8 cellular contexts compared by ENCODE assay signal in the genomic region with DNA sequence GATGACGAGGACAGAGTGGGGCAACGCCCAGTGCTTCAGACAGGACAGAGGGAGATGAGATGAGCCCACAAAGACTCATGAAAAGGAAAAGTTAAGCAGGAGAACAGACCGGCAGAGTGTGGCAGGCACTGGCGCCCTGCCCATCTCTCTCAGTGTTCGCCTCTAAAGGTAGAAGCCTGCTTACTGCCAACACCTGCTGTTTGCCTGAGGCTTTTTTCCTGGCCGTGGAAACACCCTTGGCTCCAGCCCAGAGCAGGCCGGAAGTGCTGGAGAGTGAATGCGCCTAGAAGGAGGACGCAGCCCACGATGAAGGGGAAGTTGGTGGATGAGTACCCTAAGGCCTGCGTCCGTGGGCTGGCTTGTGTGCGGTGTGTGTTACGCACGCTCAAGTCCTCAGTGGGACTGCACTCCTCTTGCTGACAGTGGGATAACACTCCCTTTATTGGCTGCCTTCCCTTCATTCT. TPM values are rescaled to one million over a fixed set of nuclear protein-coding genes. Genes with fewer than 3 reads are reported as not detected.
A peak's percentile ranks its signal among the peaks of the same experiment; 100 is the strongest.
DNase-seq lines count a peak whose midpoint lies in the region; ATAC-seq and TF ChIP-seq lines count a peak whose summit lies in the region.

No MANE protein-coding gene starts in this region.

- peaks cover 8% of the 10 kb centered on the region; the same call in 1 of the 2 replicates for H3K4me1 ChIP-seq in IMR-90 (ENCODE audit: control insufficient read depth, insufficient read depth, low read length)
- H3K4me1 ChIP-seq in duodenal mucosa (ENCODE audit: control insufficient read depth in 1 of 2, insufficient read depth in 2 of 2, low read length in 2 of 2): peaks cover 15 to 26% of the 10 kb centered on the region in 2 donors
- H3K4me1 ChIP-seq in rectal smooth muscle tissue (ENCODE audit: control insufficient read depth, insufficient read depth, low read length): no peaks in the 10 kb centered on the region

- BruUV-seq in IMR-90 (replicated peaks; lab: Mats Ljungman, UMichigan): no TSS peak

- H3K27ac ChIP-seq in IMR-90 (ENCODE audit: insufficient read depth, low read length) (no peak overlapping the region), duodenal mucosa (ENCODE audit: low read depth, low read length) (no peak overlapping the region), rectal smooth muscle tissue (ENCODE audit: low read depth, low read length) (no peak overlapping the region)

- H3K4me2 ChIP-seq in IMR-90 (ENCODE audit: low read depth, low read length): no peak overlapping the region

- H3K4me3 ChIP-seq in IMR-90 (ENCODE audit: insufficient read depth, low read depth, low read length): no peak overlapping the region
- H3K4me3 ChIP-seq in duodenal mucosa (ENCODE audit: low read depth in 1 of 2, low read length in 2 of 2): peak overlapping the region; percentile 42 to 43
- peak overlapping the region; percentile 9 for H3K4me3 ChIP-seq in rectal smooth muscle tissue (ENCODE audit: low read length)

- no peak overlapping the region for H4K91ac ChIP-seq in IMR-90 (ENCODE audit: insufficient read depth, low read depth, low read length)

- intact Hi-C loops in IMR-90 (cut with micrococcal nuclease): no loop called here

- H2AFZ ChIP-seq in IMR-90 (replicated peaks; ENCODE audit: low read length, poor library complexity): peak overlapping the region; percentile 32

- POLR2A ChIA-PET in IMR-90 (lab: Charles Lee; ENCODE audit: unreplicated experiment): no interaction called here

- no peak overlapping the region for H2BK120ac ChIP-seq in IMR-90 (ENCODE audit: low read depth, low read length)

- ATAC-seq in IMR-90 (ENCODE audit: low read depth): no peak
- ATAC-seq in HG02870 (IDR thresholded peaks at IDR 0.05; ENCODE audit: unreplicated experiment): no peak
- ATAC-seq in HG02759 (IDR thresholded peaks at IDR 0.05; ENCODE audit: unreplicated experiment): no peak
- ATAC-seq in HG02610 (IDR thresholded peaks at IDR 0.05; ENCODE audit: unreplicated experiment): no peak

- no peak overlapping the region for H4K8ac ChIP-seq in IMR-90 (ENCODE audit: low read depth in 2 of 2, low read length in 2 of 2)

- 53% methylated on average over 8 of the region's 15 CpGs; no CpG with 5 or more reads in 1 of the 2 experiments for WGBS in IMR-90 (ENCODE audit: extremely low coverage in 2 of 2, insufficient read length in 1 of 2), 2 experiments

- no peak overlapping the region for H2BK5ac ChIP-seq in IMR-90 (ENCODE audit: low read depth, low read length, poor library complexity, severe bottlenecking)

- no peak overlapping the region for H4K5ac ChIP-seq in IMR-90 (ENCODE audit: low read depth, low read length)

- CTCF ChIA-PET in IMR-90 (lab: Yijun Ruan, JAX): no interaction called here

- H3K9me3 ChIP-seq in IMR-90 (ENCODE audit: control insufficient read depth, insufficient read depth, low read length) (no peaks in the 10 kb centered on the region), duodenal mucosa (ENCODE audit: control insufficient read depth in 1 of 2, low read length in 2 of 2) (no peaks in the 10 kb centered on the region)

- peaks cover 53% of the 10 kb centered on the region for H3K27me3 ChIP-seq in IMR-90 (ENCODE audit: control insufficient read depth, insufficient read depth, low read length)
- no peaks in the 10 kb centered on the region for H3K27me3 ChIP-seq in duodenal mucosa (ENCODE audit: control insufficient read depth in 1 of 2, insufficient read depth in 2 of 2, low read length in 2 of 2)
- H3K27me3 ChIP-seq in rectal smooth muscle tissue (ENCODE audit: control insufficient read depth, insufficient read depth, low read length): no peaks in the 10 kb centered on the region

- no peak overlapping the region for H2AK5ac ChIP-seq in IMR-90 (ENCODE audit: low read depth, low read length)

- dilution Hi-C loops in IMR-90 (cut with HindIII; ENCODE audit: low sequenced_read_pairs, unreplicated experiment): no loop called here

- no peak for TF ChIP-seq RAD21 in IMR-90 (IDR thresholded peaks at IDR 0.05; ENCODE audit: low read length)

- H2AK9ac ChIP-seq in IMR-90 (replicated peaks; ENCODE audit: low read depth, low read length, poor library complexity): no peak overlapping the region

- no peak overlapping the region for H3K4ac ChIP-seq in IMR-90 (ENCODE audit: low read depth, low read length)

- no peak overlapping the region for H3K14ac ChIP-seq in IMR-90 (replicated peaks; ENCODE audit: low read depth, low read length)

- no peak overlapping the region for H2BK20ac ChIP-seq in IMR-90 (ENCODE audit: low read depth, low read length)

- DNase-seq in IMR-90 (no peak), NCI-H510A (lab: John Stamatoyannopoulos, UW) (peak; percentile 80), occipital lobe (lab: John Stamatoyannopoulos, UW) (no peak)

- H3K23ac ChIP-seq in IMR-90 (ENCODE audit: low read depth, low read length): no peak overlapping the region

- TF ChIP-seq CTCF in IMR-90 (conservative IDR thresholded peaks at IDR 0.05; ENCODE audit: low read depth, low read length): no peak

- no peak overlapping the region for H3K56ac ChIP-seq in IMR-90 (ENCODE audit: extremely low read depth, insufficient read depth, low read length)

- H4K20me1 ChIP-seq in IMR-90 (ENCODE audit: insufficient read depth, low read length): no peaks in the 10 kb centered on the region

- H3K9me1 ChIP-seq in IMR-90 (ENCODE audit: insufficient read depth, low read length): no peaks in the 10 kb centered on the region

- in situ Hi-C loops in IMR-90 (cut with MboI; ENCODE audit: low sequenced_read_pairs): no loop called here

- H3K79me1 ChIP-seq in IMR-90 (ENCODE audit: low read depth in 1 of 2, low read length in 2 of 2): no peaks in the 10 kb centered on the region

- H3K36me3 ChIP-seq in IMR-90 (ENCODE audit: control insufficient read depth, insufficient read depth, low read length) (no peaks in the 10 kb centered on the region), duodenal mucosa (ENCODE audit: control insufficient read depth in 1 of 2, insufficient read depth in 2 of 2, low read length in 2 of 2) (no peaks in the 10 kb centered on the region), rectal smooth muscle tissue (ENCODE audit: control insufficient read depth, insufficient read depth, low read length) (no peaks in the 10 kb centered on the region)

- TF ChIP-seq POLR2A in IMR-90 (IDR thresholded peaks at IDR 0.05; ENCODE audit: low read depth, low read length): no peak

- H3K9ac ChIP-seq in IMR-90 (ENCODE audit: low read depth, low read length) (no peak overlapping the region), duodenal mucosa (ENCODE audit: low read depth in 1 of 2, low read length in 2 of 2) (peak overlapping the region in 1 of 2 donors; percentile 63), rectal smooth muscle tissue (ENCODE audit: low read length) (no peak overlapping the region)

- H2BK15ac ChIP-seq in IMR-90 (ENCODE audit: low read depth, low read length): no peak overlapping the region

- H3K18ac ChIP-seq in IMR-90 (ENCODE audit: low read depth, low read length): no peak overlapping the region

TF ChIP-seq in IMR-90, 13 proteins besides CTCF, POLR2A, EP300 and RAD21:
- TF ChIP-seq FOS (IDR thresholded peaks at IDR 0.05; ENCODE audit: low read depth, low read length) (no peak), MAFK (IDR thresholded peaks at IDR 0.05; ENCODE audit: low read depth, low read length) (no peak), CEBPB (IDR thresholded peaks at IDR 0.05; ENCODE audit: low read depth, low read length) (no peak), MAZ (IDR thresholded peaks at IDR 0.05; ENCODE audit: borderline replicate concordance, low read depth, low read length) (no peak), MXI1 (IDR thresholded peaks at IDR 0.05; ENCODE audit: borderline replicate concordance, low read depth, low read length) (no peak), RCOR1 (IDR thresholded peaks at IDR 0.05; ENCODE audit: insufficient replicate concordance, low read length) (no peak), BHLHE40 (IDR thresholded peaks at IDR 0.05; ENCODE audit: low read depth, low read length) (no peak), SMC3 (IDR thresholded peaks at IDR 0.05; ENCODE audit: low read depth, low read length) (no peak), NFE2L2 (IDR thresholded peaks at IDR 0.05; ENCODE audit: low read depth, low read length) (no peak), CHD1 (IDR thresholded peaks at IDR 0.05; ENCODE audit: low read depth, low read length) (no peak), RFX5 (IDR thresholded peaks at IDR 0.05; ENCODE audit: low read depth, low read length) (no peak)
- TF ChIP-seq, protein P1, sequence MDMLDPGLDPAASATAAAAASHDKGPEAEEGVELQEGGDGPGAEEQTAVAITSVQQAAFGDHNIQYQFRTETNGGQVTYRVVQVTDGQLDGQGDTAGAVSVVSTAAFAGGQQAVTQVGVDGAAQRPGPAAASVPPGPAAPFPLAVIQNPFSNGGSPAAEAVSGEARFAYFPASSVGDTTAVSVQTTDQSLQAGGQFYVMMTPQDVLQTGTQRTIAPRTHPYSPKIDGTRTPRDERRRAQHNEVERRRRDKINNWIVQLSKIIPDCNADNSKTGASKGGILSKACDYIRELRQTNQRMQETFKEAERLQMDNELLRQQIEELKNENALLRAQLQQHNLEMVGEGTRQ (IDR thresholded peaks at IDR 0.05; ENCODE audit: low read depth, low read length): no peak
- TF ChIP-seq, protein P2, sequence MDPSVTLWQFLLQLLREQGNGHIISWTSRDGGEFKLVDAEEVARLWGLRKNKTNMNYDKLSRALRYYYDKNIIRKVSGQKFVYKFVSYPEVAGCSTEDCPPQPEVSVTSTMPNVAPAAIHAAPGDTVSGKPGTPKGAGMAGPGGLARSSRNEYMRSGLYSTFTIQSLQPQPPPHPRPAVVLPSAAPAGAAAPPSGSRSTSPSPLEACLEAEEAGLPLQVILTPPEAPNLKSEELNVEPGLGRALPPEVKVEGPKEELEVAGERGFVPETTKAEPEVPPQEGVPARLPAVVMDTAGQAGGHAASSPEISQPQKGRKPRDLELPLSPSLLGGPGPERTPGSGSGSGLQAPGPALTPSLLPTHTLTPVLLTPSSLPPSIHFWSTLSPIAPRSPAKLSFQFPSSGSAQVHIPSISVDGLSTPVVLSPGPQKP (IDR thresholded peaks at IDR 0.05; ENCODE audit: borderline replicate concordance, low read depth, low read length): no peak

RNA-seq across cellular contexts. Expression of gene FOXP4, which starts 9.3 kb away (rescaled TPM):
- total RNA-seq in IMR-90 (2012; rRNA removed): 0.72 and 0.83 TPM in 2 replicates
- polyA plus RNA-seq in IMR-90 (2012; rRNA removed): 9.5 and 10.4 TPM in 2 replicates
- polyA plus RNA-seq in IMR-90 (2012; cell fraction: cytosol; rRNA removed): 6.0 and 13.9 TPM in 2 replicates
- 9.7 and 21.6 TPM in 2 replicates for polyA plus RNA-seq in IMR-90 (2012; cell fraction: nucleus; rRNA removed; ENCODE audit: low replicate concordance)
- 0.94 TPM for total RNA-seq in occipital lobe
